1 cellular context compared by ENCODE assay signal in genomic region chr20:37651932-37652331, GRCh38.
TF ChIP-seq lines count a peak whose summit lies in the region.

No MANE protein-coding gene starts in this region.

TF ChIP-seq in HepG2, 621 proteins besides CTCF, POLR2A, EP300 and RAD21 (continued from another document and continues in another):
- TF ChIP-seq, protein P1, sequence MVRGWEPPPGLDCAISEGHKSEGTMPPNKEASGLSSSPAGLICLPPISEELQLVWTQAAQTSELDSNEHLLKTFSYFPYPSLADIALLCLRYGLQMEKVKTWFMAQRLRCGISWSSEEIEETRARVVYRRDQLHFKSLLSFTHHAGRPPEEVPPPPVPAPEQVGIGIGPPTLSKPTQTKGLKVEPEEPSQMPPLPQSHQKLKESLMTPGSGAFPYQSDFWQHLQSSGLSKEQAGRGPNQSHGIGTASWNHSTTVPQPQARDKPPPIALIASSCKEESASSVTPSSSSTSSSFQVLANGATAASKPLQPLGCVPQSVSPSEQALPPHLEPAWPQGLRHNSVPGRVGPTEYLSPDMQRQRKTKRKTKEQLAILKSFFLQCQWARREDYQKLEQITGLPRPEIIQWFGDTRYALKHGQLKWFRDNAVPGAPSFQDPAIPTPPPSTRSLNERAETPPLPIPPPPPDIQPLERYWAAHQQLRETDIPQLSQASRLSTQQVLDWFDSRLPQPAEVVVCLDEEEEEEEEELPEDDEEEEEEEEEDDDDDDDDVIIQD (CRISPR knock-in tag; IDR thresholded peaks at IDR 0.05; ENCODE audit: low read depth): no peak
- TF ChIP-seq NR1H2 (CRISPR knock-in tag; IDR thresholded peaks at IDR 0.05; ENCODE audit: borderline replicate concordance, low read depth) (no peak), ZNF430 (CRISPR knock-in tag; IDR thresholded peaks at IDR 0.05) (no peak), JUNB (CRISPR knock-in tag; IDR thresholded peaks at IDR 0.05; ENCODE audit: borderline replicate concordance) (no peak), CBFB (CRISPR knock-in tag; IDR thresholded peaks at IDR 0.05) (0 out of 2 replicates have a peak, but pooled peaks have one; percentile 35), RXRB (CRISPR knock-in tag; IDR thresholded peaks at IDR 0.05; ENCODE audit: borderline replicate concordance) (peak; percentile 16; the same call in 1 of the 2 replicates), KLF6 (CRISPR knock-in tag; IDR thresholded peaks at IDR 0.05) (no peak), ZMAT5 (CRISPR knock-in tag; IDR thresholded peaks at IDR 0.05; ENCODE audit: borderline replicate concordance, low read depth) (no peak), ZNF788 (CRISPR knock-in tag; IDR thresholded peaks at IDR 0.05; ENCODE audit: borderline replicate concordance) (0 out of 2 replicates have a peak, but pooled peaks have one; percentile 35), MAZ (IDR thresholded peaks at IDR 0.05; ENCODE audit: borderline replicate concordance, low read depth, low read length) (0 out of 2 replicates have a peak, but pooled peaks have one; percentile 29), MAZ (CRISPR knock-in tag; IDR thresholded peaks at IDR 0.05; ENCODE audit: low read depth) (0 out of 2 replicates have a peak, but pooled peaks have one; percentile 32), PHF8 (CRISPR knock-in tag; IDR thresholded peaks at IDR 0.05) (no peak), SMARCE1 (IDR thresholded peaks at IDR 0.05; ENCODE audit: borderline replicate concordance) (no peak), ZNF557 (CRISPR knock-in tag; IDR thresholded peaks at IDR 0.05) (no peak), ZNF34 (CRISPR knock-in tag; IDR thresholded peaks at IDR 0.05; ENCODE audit: borderline replicate concordance) (no peak), ZBTB7A (CRISPR knock-in tag; IDR thresholded peaks at IDR 0.05) (no peak), MYNN (CRISPR knock-in tag; IDR thresholded peaks at IDR 0.05; ENCODE audit: low read depth) (no peak), KDM4B (CRISPR knock-in tag; IDR thresholded peaks at IDR 0.05) (no peak), ADNP (CRISPR knock-in tag; IDR thresholded peaks at IDR 0.05) (no peak), ZKSCAN8 (CRISPR knock-in tag; IDR thresholded peaks at IDR 0.05; ENCODE audit: borderline replicate concordance) (no peak), ZNF205 (CRISPR knock-in tag; IDR thresholded peaks at IDR 0.05) (0 out of 2 replicates have a peak, but pooled peaks have one; percentile 29), KMT2A (CRISPR knock-in tag; IDR thresholded peaks at IDR 0.05) (peak; percentile 54; the same call in 1 of the 2 replicates), ZZZ3 (CRISPR knock-in tag; IDR thresholded peaks at IDR 0.05; ENCODE audit: borderline replicate concordance) (no peak), ZFP36 (IDR thresholded peaks at IDR 0.05; ENCODE audit: borderline replicate concordance, low read depth, low read length, partially characterized antibody) (no peak), MXD4 (CRISPR knock-in tag; IDR thresholded peaks at IDR 0.05) (no peak), NAIF1 (CRISPR knock-in tag; IDR thresholded peaks at IDR 0.05; ENCODE audit: borderline replicate concordance) (no peak), ZSCAN12 (CRISPR knock-in tag; IDR thresholded peaks at IDR 0.05) (no peak), IRF1 (CRISPR knock-in tag; IDR thresholded peaks at IDR 0.05; ENCODE audit: low read depth) (no peak), POLR2G (IDR thresholded peaks at IDR 0.05; ENCODE audit: low read depth, low read length) (no peak), GATAD1 (CRISPR knock-in tag; IDR thresholded peaks at IDR 0.05) (no peak), HOXA5 (CRISPR knock-in tag; IDR thresholded peaks at IDR 0.05) (no peak), ZNF639 (CRISPR knock-in tag; conservative IDR thresholded peaks at IDR 0.05) (no peak), NR2F6 (IDR thresholded peaks at IDR 0.05) (no peak), NR2F6 (CRISPR knock-in tag; IDR thresholded peaks at IDR 0.05) (0 out of 2 replicates have a peak, but pooled peaks have one; percentile 9), NFE2L2 (IDR thresholded peaks at IDR 0.05; ENCODE audit: low read length) (no peak), ZNF260 (CRISPR knock-in tag; IDR thresholded peaks at IDR 0.05; ENCODE audit: borderline replicate concordance, low read depth) (no peak)
- TF ChIP-seq, protein P2, sequence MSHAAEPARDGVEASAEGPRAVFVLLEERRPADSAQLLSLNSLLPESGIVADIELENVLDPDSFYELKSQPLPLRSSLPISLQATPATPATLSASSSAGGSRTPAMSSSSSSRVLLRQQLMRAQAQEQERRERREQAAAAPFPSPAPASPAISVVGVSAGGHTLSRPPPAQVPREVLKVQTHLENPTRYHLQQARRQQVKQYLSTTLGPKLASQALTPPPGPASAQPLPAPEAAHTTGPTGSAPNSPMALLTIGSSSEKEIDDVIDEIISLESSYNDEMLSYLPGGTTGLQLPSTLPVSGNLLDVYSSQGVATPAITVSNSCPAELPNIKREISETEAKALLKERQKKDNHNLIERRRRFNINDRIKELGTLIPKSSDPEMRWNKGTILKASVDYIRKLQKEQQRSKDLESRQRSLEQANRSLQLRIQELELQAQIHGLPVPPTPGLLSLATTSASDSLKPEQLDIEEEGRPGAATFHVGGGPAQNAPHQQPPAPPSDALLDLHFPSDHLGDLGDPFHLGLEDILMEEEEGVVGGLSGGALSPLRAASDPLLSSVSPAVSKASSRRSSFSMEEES (CRISPR knock-in tag; IDR thresholded peaks at IDR 0.05): no peak
- TF ChIP-seq, protein P3, sequence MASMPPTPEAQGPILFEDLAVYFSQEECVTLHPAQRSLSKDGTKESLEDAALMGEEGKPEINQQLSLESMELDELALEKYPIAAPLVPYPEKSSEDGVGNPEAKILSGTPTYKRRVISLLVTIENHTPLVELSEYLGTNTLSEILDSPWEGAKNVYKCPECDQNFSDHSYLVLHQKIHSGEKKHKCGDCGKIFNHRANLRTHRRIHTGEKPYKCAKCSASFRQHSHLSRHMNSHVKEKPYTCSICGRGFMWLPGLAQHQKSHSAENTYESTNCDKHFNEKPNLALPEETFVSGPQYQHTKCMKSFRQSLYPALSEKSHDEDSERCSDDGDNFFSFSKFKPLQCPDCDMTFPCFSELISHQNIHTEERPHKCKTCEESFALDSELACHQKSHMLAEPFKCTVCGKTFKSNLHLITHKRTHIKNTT (CRISPR knock-in tag; IDR thresholded peaks at IDR 0.05): no peak
- TF ChIP-seq, protein P4, sequence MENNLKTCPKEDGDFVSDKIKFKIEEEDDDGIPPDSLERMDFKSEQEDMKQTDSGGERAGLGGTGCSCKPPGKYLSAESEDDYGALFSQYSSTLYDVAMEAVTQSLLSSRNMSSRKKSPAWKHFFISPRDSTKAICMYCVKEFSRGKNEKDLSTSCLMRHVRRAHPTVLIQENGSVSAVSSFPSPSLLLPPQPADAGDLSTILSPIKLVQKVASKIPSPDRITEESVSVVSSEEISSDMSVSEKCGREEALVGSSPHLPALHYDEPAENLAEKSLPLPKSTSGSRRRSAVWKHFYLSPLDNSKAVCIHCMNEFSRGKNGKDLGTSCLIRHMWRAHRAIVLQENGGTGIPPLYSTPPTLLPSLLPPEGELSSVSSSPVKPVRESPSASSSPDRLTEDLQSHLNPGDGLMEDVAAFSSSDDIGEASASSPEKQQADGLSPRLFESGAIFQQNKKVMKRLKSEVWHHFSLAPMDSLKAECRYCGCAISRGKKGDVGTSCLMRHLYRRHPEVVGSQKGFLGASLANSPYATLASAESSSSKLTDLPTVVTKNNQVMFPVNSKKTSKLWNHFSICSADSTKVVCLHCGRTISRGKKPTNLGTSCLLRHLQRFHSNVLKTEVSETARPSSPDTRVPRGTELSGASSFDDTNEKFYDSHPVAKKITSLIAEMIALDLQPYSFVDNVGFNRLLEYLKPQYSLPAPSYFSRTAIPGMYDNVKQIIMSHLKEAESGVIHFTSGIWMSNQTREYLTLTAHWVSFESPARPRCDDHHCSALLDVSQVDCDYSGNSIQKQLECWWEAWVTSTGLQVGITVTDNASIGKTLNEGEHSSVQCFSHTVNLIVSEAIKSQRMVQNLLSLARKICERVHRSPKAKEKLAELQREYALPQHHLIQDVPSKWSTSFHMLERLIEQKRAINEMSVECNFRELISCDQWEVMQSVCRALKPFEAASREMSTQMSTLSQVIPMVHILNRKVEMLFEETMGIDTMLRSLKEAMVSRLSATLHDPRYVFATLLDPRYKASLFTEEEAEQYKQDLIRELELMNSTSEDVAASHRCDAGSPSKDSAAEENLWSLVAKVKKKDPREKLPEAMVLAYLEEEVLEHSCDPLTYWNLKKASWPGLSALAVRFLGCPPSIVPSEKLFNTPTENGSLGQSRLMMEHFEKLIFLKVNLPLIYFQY (CRISPR knock-in tag; IDR thresholded peaks at IDR 0.05; ENCODE audit: borderline replicate concordance): no peak
- TF ChIP-seq, protein P5, sequence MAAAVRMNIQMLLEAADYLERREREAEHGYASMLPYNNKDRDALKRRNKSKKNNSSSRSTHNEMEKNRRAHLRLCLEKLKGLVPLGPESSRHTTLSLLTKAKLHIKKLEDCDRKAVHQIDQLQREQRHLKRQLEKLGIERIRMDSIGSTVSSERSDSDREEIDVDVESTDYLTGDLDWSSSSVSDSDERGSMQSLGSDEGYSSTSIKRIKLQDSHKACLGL (CRISPR knock-in tag; IDR thresholded peaks at IDR 0.05): no peak
- TF ChIP-seq, protein P6, sequence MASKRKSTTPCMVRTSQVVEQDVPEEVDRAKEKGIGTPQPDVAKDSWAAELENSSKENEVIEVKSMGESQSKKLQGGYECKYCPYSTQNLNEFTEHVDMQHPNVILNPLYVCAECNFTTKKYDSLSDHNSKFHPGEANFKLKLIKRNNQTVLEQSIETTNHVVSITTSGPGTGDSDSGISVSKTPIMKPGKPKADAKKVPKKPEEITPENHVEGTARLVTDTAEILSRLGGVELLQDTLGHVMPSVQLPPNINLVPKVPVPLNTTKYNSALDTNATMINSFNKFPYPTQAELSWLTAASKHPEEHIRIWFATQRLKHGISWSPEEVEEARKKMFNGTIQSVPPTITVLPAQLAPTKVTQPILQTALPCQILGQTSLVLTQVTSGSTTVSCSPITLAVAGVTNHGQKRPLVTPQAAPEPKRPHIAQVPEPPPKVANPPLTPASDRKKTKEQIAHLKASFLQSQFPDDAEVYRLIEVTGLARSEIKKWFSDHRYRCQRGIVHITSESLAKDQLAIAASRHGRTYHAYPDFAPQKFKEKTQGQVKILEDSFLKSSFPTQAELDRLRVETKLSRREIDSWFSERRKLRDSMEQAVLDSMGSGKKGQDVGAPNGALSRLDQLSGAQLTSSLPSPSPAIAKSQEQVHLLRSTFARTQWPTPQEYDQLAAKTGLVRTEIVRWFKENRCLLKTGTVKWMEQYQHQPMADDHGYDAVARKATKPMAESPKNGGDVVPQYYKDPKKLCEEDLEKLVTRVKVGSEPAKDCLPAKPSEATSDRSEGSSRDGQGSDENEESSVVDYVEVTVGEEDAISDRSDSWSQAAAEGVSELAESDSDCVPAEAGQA (IDR thresholded peaks at IDR 0.05; ENCODE audit: low read depth): no peak
- TF ChIP-seq, protein P6 (CRISPR knock-in tag; IDR thresholded peaks at IDR 0.05; ENCODE audit: borderline replicate concordance): no peak
- TF ChIP-seq, protein P7, sequence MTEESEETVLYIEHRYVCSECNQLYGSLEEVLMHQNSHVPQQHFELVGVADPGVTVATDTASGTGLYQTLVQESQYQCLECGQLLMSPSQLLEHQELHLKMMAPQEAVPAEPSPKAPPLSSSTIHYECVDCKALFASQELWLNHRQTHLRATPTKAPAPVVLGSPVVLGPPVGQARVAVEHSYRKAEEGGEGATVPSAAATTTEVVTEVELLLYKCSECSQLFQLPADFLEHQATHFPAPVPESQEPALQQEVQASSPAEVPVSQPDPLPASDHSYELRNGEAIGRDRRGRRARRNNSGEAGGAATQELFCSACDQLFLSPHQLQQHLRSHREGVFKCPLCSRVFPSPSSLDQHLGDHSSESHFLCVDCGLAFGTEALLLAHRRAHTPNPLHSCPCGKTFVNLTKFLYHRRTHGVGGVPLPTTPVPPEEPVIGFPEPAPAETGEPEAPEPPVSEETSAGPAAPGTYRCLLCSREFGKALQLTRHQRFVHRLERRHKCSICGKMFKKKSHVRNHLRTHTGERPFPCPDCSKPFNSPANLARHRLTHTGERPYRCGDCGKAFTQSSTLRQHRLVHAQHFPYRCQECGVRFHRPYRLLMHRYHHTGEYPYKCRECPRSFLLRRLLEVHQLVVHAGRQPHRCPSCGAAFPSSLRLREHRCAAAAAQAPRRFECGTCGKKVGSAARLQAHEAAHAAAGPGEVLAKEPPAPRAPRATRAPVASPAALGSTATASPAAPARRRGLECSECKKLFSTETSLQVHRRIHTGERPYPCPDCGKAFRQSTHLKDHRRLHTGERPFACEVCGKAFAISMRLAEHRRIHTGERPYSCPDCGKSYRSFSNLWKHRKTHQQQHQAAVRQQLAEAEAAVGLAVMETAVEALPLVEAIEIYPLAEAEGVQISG (CRISPR knock-in tag; IDR thresholded peaks at IDR 0.05): no peak
